Comparison of ENCODE assay signal across 13 cellular contexts in genomic region chr6:135753196-135753595, GRCh38.
DNase-seq lines count a peak whose midpoint lies in the region; ATAC-seq, FAIRE-seq and TF ChIP-seq lines count a peak whose summit lies in the region.
"Had no signal": no experiment of that assay in that cellular context is flagged by ENCODE, and none has a peak within 500 bp of the region (broad histone marks: within the 10 kb centered on the region; RNA-seq: fewer than 3 reads in every experiment).

No MANE protein-coding gene starts in this region.

- no peaks in the 10 kb centered on the region for H3K36me3 Mint-ChIP-seq in endodermal cell (ENCODE audit: low read depth)
- H3K36me3 Mint-ChIP-seq in naive thymus-derived CD8-positive, alpha-beta T cell = no peaks in the 10 kb centered on the region
- H3K36me3 Mint-ChIP-seq: CD8-positive, alpha-beta memory T cell had no signal

- H3K9me3 Mint-ChIP-seq in endodermal cell = no peaks in the 10 kb centered on the region
- no peaks in the 10 kb centered on the region for H3K9me3 Mint-ChIP-seq in naive thymus-derived CD8-positive, alpha-beta T cell
- H3K9me3 Mint-ChIP-seq: CD8-positive, alpha-beta memory T cell had no signal

- no peak overlapping the region for H3K4me3 Mint-ChIP-seq in endodermal cell
- H3K4me3 Mint-ChIP-seq in naive thymus-derived CD8-positive, alpha-beta T cell = no peak overlapping the region
- H3K4me3 Mint-ChIP-seq: CD8-positive, alpha-beta memory T cell had no signal

- 86 to 88% methylated on average over 3 of the region's 3 CpGs for WGBS in endodermal cell (ENCODE audit: insufficient coverage in 1 of 2, insufficient read length in 1 of 2), 2 experiments

- no peaks in the 10 kb centered on the region for H3K9me3 ChIP-seq in endodermal cell (ENCODE audit: control insufficient read depth, low read length)
- H3K9me3 ChIP-seq in keratinocyte (ENCODE audit: control insufficient read depth, low read depth, low read length) = no peaks in the 10 kb centered on the region
- H3K9me3 ChIP-seq: BLaER1, HAP-1 had no signal

- H3K9ac ChIP-seq in endodermal cell (ENCODE audit: extremely low read depth, low read length, poor library complexity, severe bottlenecking) (no peak overlapping the region), keratinocyte (ENCODE audit: control insufficient read depth, extremely low read depth, insufficient read depth, low read length) (no peak overlapping the region)
- H3K9ac ChIP-seq: BLaER1 had no signal

- no peaks in the 10 kb centered on the region for H3K4me1 ChIP-seq in endodermal cell (ENCODE audit: control insufficient read depth, insufficient read depth, low read length)
- H3K4me1 ChIP-seq in keratinocyte (ENCODE audit: control insufficient read depth, extremely low read depth, insufficient read depth, low read length) = peaks cover 8% of the 10 kb centered on the region
- H3K4me1 ChIP-seq: BLaER1, HAP-1 had no signal

- dilution Hi-C loops in keratinocyte (cut with MboI; ENCODE audit: extremely low pct_ligation_motif_present, low sequenced_read_pairs) = no loop called here

- H3K27me3 ChIP-seq in endodermal cell (ENCODE audit: control insufficient read depth, insufficient read depth, low read length, poor library complexity, severe bottlenecking) (no peaks in the 10 kb centered on the region), keratinocyte (ENCODE audit: control insufficient read depth, extremely low read depth, insufficient read depth, low read length) (no peaks in the 10 kb centered on the region)
- H3K27me3 ChIP-seq: BLaER1 had no signal

- H3K36me3 ChIP-seq in endodermal cell (ENCODE audit: control insufficient read depth, insufficient read depth, low read length) (no peaks in the 10 kb centered on the region), keratinocyte (ENCODE audit: control insufficient read depth in 2 of 2, extremely low read depth in 1 of 2, insufficient read depth in 2 of 2, low read length in 2 of 2) (no peaks in the 10 kb centered on the region)
- H3K36me3 ChIP-seq: BLaER1, HAP-1 had no signal

- no peak for FAIRE-seq in keratinocyte (lab: Jason Lieb, UNC)
- FAIRE-seq: GM12891 had no signal

- in situ Hi-C loops in SK-MEL-5 (cut with HindIII; ENCODE audit: low pct_unique_long_range_greater_than_20kb, low sequenced_read_pairs) = no loop called here

- peak overlapping the region; percentile 70 for H2AFZ ChIP-seq in keratinocyte (ENCODE audit: control insufficient read depth, low read length)

- peak; percentile 23 for DNase-seq in SK-MEL-5 (ENCODE audit: low read depth, low spot score)
- no peak for DNase-seq in endodermal cell
- no peak for DNase-seq in keratinocyte (ENCODE audit: low read depth, low spot score)
- no peak for DNase-seq in naive thymus-derived CD8-positive, alpha-beta T cell
- DNase-seq: AML-193; CD8-positive, alpha-beta memory T cell; DMS 273 treated with DMSO at 0.1 percent for 48 hours; GOT3 had no signal

- no peak for ATAC-seq in GM18907 (IDR thresholded peaks at IDR 0.05; ENCODE audit: unreplicated experiment)
- no peak for ATAC-seq in GM19467 (IDR thresholded peaks at IDR 0.05; ENCODE audit: unreplicated experiment)
- ATAC-seq in naive thymus-derived CD8-positive, alpha-beta T cell = no peak

- no peaks in the 10 kb centered on the region for H4K20me1 ChIP-seq in keratinocyte (ENCODE audit: control insufficient read depth, extremely low read depth, insufficient read depth, low read length)
- H4K20me1 ChIP-seq: BLaER1 had no signal

- H3K27ac Mint-ChIP-seq in endodermal cell = peak overlapping the region; percentile 83
- H3K27ac Mint-ChIP-seq in naive thymus-derived CD8-positive, alpha-beta T cell = peak overlapping the region in 1 of 10 donors; percentile 57

- POLR2A ChIA-PET in naive thymus-derived CD8-positive, alpha-beta T cell (lab: Charles Lee) = no interaction called here

- H3K27me3 Mint-ChIP-seq in endodermal cell (ENCODE audit: insufficient read depth) = no peaks in the 10 kb centered on the region
- peaks cover 0 to 4% (median 2%) of the 10 kb centered on the region in 5 donors for H3K27me3 Mint-ChIP-seq in naive thymus-derived CD8-positive, alpha-beta T cell

- H3K9me1 ChIP-seq in keratinocyte (ENCODE audit: control insufficient read depth, extremely low read depth, insufficient read depth, low read length) = no peaks in the 10 kb centered on the region

- no peak for TF ChIP-seq CTCF in endodermal cell (conservative IDR thresholded peaks at IDR 0.05)
- no peak for TF ChIP-seq CTCF in keratinocyte (optimal IDR thresholded peaks at IDR 0.05 in 1 of 3, IDR thresholded peaks at IDR 0.05 in 1 of 3, conservative IDR thresholded peaks at IDR 0.05 in 1 of 3; ENCODE audit: extremely low read depth in 1 of 3, insufficient read depth in 2 of 3, low read length in 3 of 3)

- H3K4me3 ChIP-seq in endodermal cell (ENCODE audit: low read length) (no peak overlapping the region), keratinocyte (ENCODE audit: control insufficient read depth in 2 of 3, extremely low read depth in 1 of 3, insufficient read depth in 2 of 3, low read depth in 1 of 3, low read length in 3 of 3) (peak overlapping the region in 1 of 3 experiments; percentile 32)
- H3K4me3 ChIP-seq: BLaER1, HAP-1 had no signal

- peak overlapping the region; percentile 62 for H3K4me2 ChIP-seq in keratinocyte (ENCODE audit: control insufficient read depth, extremely low read depth, insufficient read depth, low read depth, low read length)
- H3K4me2 ChIP-seq: BLaER1 had no signal

- H3K27ac ChIP-seq in endodermal cell (ENCODE audit: low read depth, low read length) (no peak overlapping the region), keratinocyte (ENCODE audit: control insufficient read depth, insufficient read depth, low read length) (no peak overlapping the region)
- H3K27ac ChIP-seq: BLaER1 had no signal

- no peaks in the 10 kb centered on the region for H3K79me2 ChIP-seq in keratinocyte (ENCODE audit: control insufficient read depth, insufficient read depth, low read length)

- peaks cover 13% of the 10 kb centered on the region for H3K4me1 Mint-ChIP-seq in endodermal cell
- no peaks in the 10 kb centered on the region for H3K4me1 Mint-ChIP-seq in naive thymus-derived CD8-positive, alpha-beta T cell
- H3K4me1 Mint-ChIP-seq: CD8-positive, alpha-beta memory T cell had no signal
